ENCODE assay signal across 32 cellular contexts in the genomic region with DNA sequence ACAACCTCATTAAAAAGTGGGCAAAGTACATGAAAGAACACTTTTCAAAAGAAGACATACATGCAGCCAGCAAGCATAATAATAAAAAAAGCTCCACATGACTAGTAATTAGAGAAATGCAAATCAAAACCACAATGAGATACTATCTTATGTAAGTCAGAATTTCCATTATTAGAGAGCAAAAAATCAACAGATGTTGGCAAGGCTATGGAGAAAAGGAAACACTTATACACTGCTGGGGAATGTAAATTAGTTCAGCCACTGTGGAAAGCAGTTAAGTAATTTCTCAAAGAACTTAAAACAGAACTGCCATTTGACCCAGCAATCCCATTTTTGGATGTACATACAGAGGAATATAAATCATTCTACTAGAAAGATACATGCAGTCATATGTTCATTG.
DNase-seq lines count a peak whose midpoint lies in the region; ATAC-seq, FAIRE-seq and TF ChIP-seq lines count a peak whose summit lies in the region.
"Had no signal": no experiment of that assay in that cellular context is flagged by ENCODE, and none has a peak within 500 bp of the region (broad histone marks: within the 10 kb centered on the region; RNA-seq: fewer than 3 reads in every experiment).

No MANE protein-coding gene starts in this region.

- H2AFZ ChIP-seq in astrocyte (ENCODE audit: low read depth, low read length) = no peak overlapping the region
- H2AFZ ChIP-seq: PC-9 had no signal

- TF ChIP-seq CTCF in AG10803 (conservative IDR thresholded peaks at IDR 0.05; ENCODE audit: low read length) (no peak), astrocyte (IDR thresholded peaks at IDR 0.05; ENCODE audit: insufficient read depth, low read depth, low read length) (no peak), fibroblast of pulmonary artery (IDR thresholded peaks at IDR 0.05; ENCODE audit: low read length, missing control alignments) (no peak), lower leg skin (IDR thresholded peaks at IDR 0.05) (no peak)

- H3K4me2 ChIP-seq in astrocyte (ENCODE audit: low read length) = no peak overlapping the region
- H3K4me2 ChIP-seq: PC-9 had no signal

- no peaks in the 10 kb centered on the region for H3K27me3 ChIP-seq in astrocyte (ENCODE audit: insufficient read depth, low read length)
- H3K27me3 ChIP-seq: esophagus squamous epithelium, heart left ventricle, right lobe of liver had no signal

- POLR2A ChIA-PET in HEK293T (lab: Yijun Ruan, JAX) = no interaction called here

- H3K4me3 ChIP-seq in AG10803 (ENCODE audit: low read length) (no peak overlapping the region), astrocyte (ENCODE audit: insufficient read depth, low read depth, low read length) (no peak overlapping the region), fibroblast of pulmonary artery (replicated peaks; ENCODE audit: low read depth, low read length) (no peak overlapping the region), lower leg skin (ENCODE audit: low read depth, poor library complexity, severe bottlenecking) (no peak overlapping the region)
- H3K4me3 ChIP-seq: esophagus squamous epithelium, heart left ventricle, PC-9, right lobe of liver had no signal

- DNase-seq in AG10803 (ENCODE audit: low read depth) = peak; percentile 2
- peak; percentile 56 for DNase-seq in HS-5 (ENCODE audit: low read depth)
- DNase-seq in astrocyte (ENCODE audit: low read depth) = peak; percentile 87
- DNase-seq in fibroblast of pulmonary artery (ENCODE audit: low read depth) = peak; percentile 14
- no peak for DNase-seq in NCI-H187 treated with DMSO at 0.1 percent for 48 hours (lab: John Stamatoyannopoulos, UW)
- DNase-seq in lower leg skin (ENCODE audit: low spot score in 2 of 2) = no peak
- DNase-seq in HEK293T (ENCODE audit: extremely low spot score) = no peak
- DNase-seq: activated CD4-positive, alpha-beta T cell treated with anti-CD3 and anti-CD28 coated beads, Interleukin-2, amount 10 ng/mL, durations not matched to agents 24 days and 14 days; activated gamma-delta T cell treated with Interleukin-2 at 50 U/mL for 16 hours; activated T-cell treated with anti-CD3 and anti-CD28 coated beads, Interleukin-2, amount 50 U/mL, for 4 hours; C1 segment of cervical spinal cord; COR-L47; endodermal cell; esophagus squamous epithelium; heart left ventricle; NCI-H1694; NCI-H2171; NCI-H510A; NK-92 treated with Interleukin-12 subunit alpha and Interleukin-12 subunit beta, amount 100 ng/mL, for 24 hours; PC-9; right lobe of liver; Right ventricle myocardium superior; stimulated activated CD4-positive, alpha-beta T cell treated with anti-CD3 and anti-CD28 coated beads, Interleukin-4, amount 100 ng/mL, for 24 hours; trophoblast cell; WERI-Rb-1 had no signal

- H3K79me2 ChIP-seq in astrocyte (ENCODE audit: insufficient read depth, low read length) = no peaks in the 10 kb centered on the region

- no peak for ATAC-seq in HG03571 (IDR thresholded peaks at IDR 0.05; ENCODE audit: unreplicated experiment)
- ATAC-seq: activated T-cell treated with anti-CD3 and anti-CD28 coated beads, Interleukin-2, amount 50 U/mL, for 4 hours; HCT116; heart left ventricle; right lobe of liver; stimulated activated effector memory CD8-positive, alpha-beta T cell treated with anti-CD3 and anti-CD28 coated beads, Interleukin-12 subunit alpha, Interleukin-12 subunit beta, amount 100 ng/mL, for 72 hours had no signal

- H4K20me1 ChIP-seq in astrocyte (ENCODE audit: insufficient read depth, low read length) = no peaks in the 10 kb centered on the region

- H3K27ac ChIP-seq in astrocyte (ENCODE audit: low read depth, low read length) = no peak overlapping the region
- H3K27ac ChIP-seq: esophagus squamous epithelium, heart left ventricle, PC-9, right lobe of liver, WERI-Rb-1 had no signal

- H3K9me3 Mint-ChIP-seq in astrocyte (ENCODE audit: unreplicated experiment) = peaks cover 5% of the 10 kb centered on the region

- H3K36me3 Mint-ChIP-seq in astrocyte (ENCODE audit: low read depth, unreplicated experiment) = peaks cover 2% of the 10 kb centered on the region
- H3K36me3 Mint-ChIP-seq: stimulated activated effector memory CD8-positive, alpha-beta T cell treated with anti-CD3 and anti-CD28 coated beads, Interleukin-12 subunit alpha, Interleukin-12 subunit beta, amount 100 ng/mL, for 72 hours had no signal

- no peak overlapping the region for H3K4me3 Mint-ChIP-seq in astrocyte (ENCODE audit: unreplicated experiment)
- H3K4me3 Mint-ChIP-seq: activated CD4-positive, alpha-beta T cell treated with anti-CD3 and anti-CD28 coated beads, Interleukin-2, amount 10 ng/mL, durations not matched to agents 24 days and 14 days; activated T-cell treated with anti-CD3 and anti-CD28 coated beads, Interleukin-2, amount 50 U/mL, for 4 hours; dendritic cell treated with granulocyte-macrophage colony-stimulating factor and Interleukin-4, amounts not matched to agents 40 ng/mL and 50 ng/mL, for 4 days; endodermal cell; stimulated activated effector memory CD8-positive, alpha-beta T cell treated with anti-CD3 and anti-CD28 coated beads, Interleukin-12 subunit alpha, Interleukin-12 subunit beta, amount 100 ng/mL, for 72 hours; T-helper 2 cell treated with Interferon-gamma antibody and Interleukin-4, amounts not matched to agents 5 μg/mL and 100 μg/mL, for 36 hours had no signal

- no peak overlapping the region for H3K9ac ChIP-seq in astrocyte (ENCODE audit: low read length)

- H3K9me3 ChIP-seq in astrocyte (ENCODE audit: insufficient read depth, low read depth, low read length) = peaks cover 4% of the 10 kb centered on the region
- H3K9me3 ChIP-seq: esophagus squamous epithelium, right lobe of liver had no signal

- no peak overlapping the region for H3K27ac Mint-ChIP-seq in astrocyte (ENCODE audit: unreplicated experiment)
- H3K27ac Mint-ChIP-seq: activated CD4-positive, alpha-beta T cell treated with anti-CD3 and anti-CD28 coated beads, Interleukin-2, amount 10 ng/mL, durations not matched to agents 24 days and 14 days; dendritic cell treated with granulocyte-macrophage colony-stimulating factor and Interleukin-4, amounts not matched to agents 40 ng/mL and 50 ng/mL, for 4 days; endodermal cell; progenitor cell of endocrine pancreas; stimulated activated effector memory CD8-positive, alpha-beta T cell treated with anti-CD3 and anti-CD28 coated beads, Interleukin-12 subunit alpha, Interleukin-12 subunit beta, amount 100 ng/mL, for 72 hours; T-helper 2 cell treated with Interferon-gamma antibody and Interleukin-4, amounts not matched to agents 5 μg/mL and 100 μg/mL, for 36 hours had no signal

- H3K27me3 Mint-ChIP-seq in astrocyte (ENCODE audit: low read depth, unreplicated experiment) = no peaks in the 10 kb centered on the region
- H3K27me3 Mint-ChIP-seq: activated CD4-positive, alpha-beta T cell treated with anti-CD3 and anti-CD28 coated beads, Interleukin-2, amount 10 ng/mL, durations not matched to agents 24 days and 14 days; dendritic cell treated with granulocyte-macrophage colony-stimulating factor and Interleukin-4, amounts not matched to agents 40 ng/mL and 50 ng/mL, for 4 days; progenitor cell of endocrine pancreas had no signal

- H3K4me1 Mint-ChIP-seq in astrocyte (ENCODE audit: low read depth, unreplicated experiment) = peaks cover 29% of the 10 kb centered on the region
- H3K4me1 Mint-ChIP-seq: activated CD4-positive, alpha-beta T cell treated with anti-CD3 and anti-CD28 coated beads, Interleukin-2, amount 10 ng/mL, durations not matched to agents 24 days and 14 days; endodermal cell; stimulated activated effector memory CD8-positive, alpha-beta T cell treated with anti-CD3 and anti-CD28 coated beads, Interleukin-12 subunit alpha, Interleukin-12 subunit beta, amount 100 ng/mL, for 72 hours had no signal

- intact Hi-C loops in lower leg skin (cut with DNase I; ENCODE audit: low total_unique reads) = no loop called here

- no peak for FAIRE-seq in astrocyte (lab: Jason Lieb, UNC)
- FAIRE-seq: bronchial epithelial cell had no signal

- H3K4me1 ChIP-seq in astrocyte (ENCODE audit: insufficient read depth, low read length) = no peaks in the 10 kb centered on the region
- H3K4me1 ChIP-seq: esophagus squamous epithelium, heart left ventricle, right lobe of liver had no signal

- CTCF ChIA-PET in HEK293T (lab: Yijun Ruan, JAX) = no interaction called here

- no peak for TF ChIP-seq POLR2A in lower leg skin (IDR thresholded peaks at IDR 0.05)

- no peaks in the 10 kb centered on the region for H3K36me3 ChIP-seq in astrocyte (ENCODE audit: insufficient read depth, low read length)
- H3K36me3 ChIP-seq: esophagus squamous epithelium, heart left ventricle, right lobe of liver, WERI-Rb-1 had no signal

TF ChIP-seq in HEK293T, 16 proteins besides CTCF, POLR2A, EP300 and RAD21:
- TF ChIP-seq FOXK2 (IDR thresholded peaks at IDR 0.05) = no peak
- no peak for TF ChIP-seq BHLHE40 (IDR thresholded peaks at IDR 0.05; ENCODE audit: borderline replicate concordance)
- no peak for TF ChIP-seq TARDBP (IDR thresholded peaks at IDR 0.05)
- TF ChIP-seq LEF1 (IDR thresholded peaks at IDR 0.05; ENCODE audit: borderline replicate concordance) = no peak
- TF ChIP-seq L3MBTL2 (conservative IDR thresholded peaks at IDR 0.05) = no peak
- TF ChIP-seq ELF4 (IDR thresholded peaks at IDR 0.05) = no peak
- no peak for TF ChIP-seq ARNT (IDR thresholded peaks at IDR 0.05)
- no peak for TF ChIP-seq PKNOX1 (IDR thresholded peaks at IDR 0.05)
- TF ChIP-seq SP1 (IDR thresholded peaks at IDR 0.05) = no peak
- TF ChIP-seq HDGF (IDR thresholded peaks at IDR 0.05; ENCODE audit: borderline replicate concordance) = no peak
- no peak for TF ChIP-seq NFRKB (IDR thresholded peaks at IDR 0.05)
- no peak for TF ChIP-seq FOXM1 (IDR thresholded peaks at IDR 0.05; ENCODE audit: borderline replicate concordance)
- no peak for TF ChIP-seq SUZ12 (IDR thresholded peaks at IDR 0.05)
- TF ChIP-seq CTBP1 (IDR thresholded peaks at IDR 0.05; ENCODE audit: borderline replicate concordance) = no peak
- TF ChIP-seq FOXA1 (IDR thresholded peaks at IDR 0.05) = no peak
- no peak for TF ChIP-seq ZNF384 (IDR thresholded peaks at IDR 0.05)

Comparison
In these comparisons a context has a peak if more than half of its experiments do, and no peak if none do; other contexts are left out.
1. DNase-seq: peak in AG10803 (single experiment), HS-5 (single experiment), astrocyte (single experiment) and fibroblast of pulmonary artery (single experiment); none in NCI-H187 treated with DMSO at 0.1 percent for 48 hours (single experiment), lower leg skin (0 of 2) and HEK293T (single experiment).